Comparison of ENCODE assay signal across 19 cellular contexts in the genomic region with DNA sequence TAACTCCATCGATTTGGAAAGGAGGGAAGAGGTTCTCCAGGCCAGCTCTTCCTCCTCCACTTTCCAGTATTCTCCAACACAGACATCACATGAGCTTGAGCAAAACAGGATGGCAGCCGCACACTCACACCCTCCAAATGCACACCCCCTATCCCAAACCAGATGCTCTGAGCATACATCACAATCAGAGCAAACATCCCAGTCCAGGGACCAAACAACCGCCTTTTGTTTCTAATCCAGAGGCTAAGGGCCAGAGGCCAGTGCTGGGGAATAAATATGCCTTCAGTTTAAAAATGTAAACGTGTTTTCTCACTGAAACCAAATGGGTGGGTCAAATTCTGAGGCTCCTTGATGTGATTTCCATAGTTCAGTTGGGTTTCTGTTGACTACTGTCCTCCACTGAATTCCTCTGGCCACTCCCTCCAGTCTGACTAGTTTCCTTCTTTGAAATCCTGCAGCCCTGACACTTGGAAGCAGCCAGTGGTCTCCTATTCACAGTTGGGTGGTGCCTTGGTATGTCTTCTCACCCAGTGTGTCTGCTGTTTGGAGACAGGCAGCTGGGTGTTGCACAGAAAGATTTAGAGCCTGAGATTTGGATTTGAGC. TPM values are rescaled to one million over a fixed set of nuclear protein-coding genes. Genes with fewer than 3 reads are reported as not detected.
DNase-seq lines count a peak whose midpoint lies in the region; ATAC-seq and TF ChIP-seq lines count a peak whose summit lies in the region.
"Had no signal": no experiment of that assay in that cellular context is flagged by ENCODE, and none has a peak within 500 bp of the region (broad histone marks: within the 10 kb centered on the region; RNA-seq: fewer than 3 reads in every experiment).

No MANE protein-coding gene starts in this region.

- 23 to 30% methylated on average over 4 of the region's 4 CpGs for WGBS in tibial nerve, 2 donors

- H3K27ac ChIP-seq in tibial nerve: peak overlapping the region; percentile 5 to 78 (median 34)
- H3K27ac ChIP-seq: C4-2B, epithelial cell of prostate, PC-9, thoracic aorta had no signal

- DNase-seq in amygdala (lab: John Stamatoyannopoulos, UW) (peak in 38 of 56 donors; percentile 7 to 85 (median 50)), glomerular visceral epithelial cell (ENCODE audit: extremely low spot score) (peak; percentile 63), myocyte (ENCODE audit: low read depth) (peak; percentile 44), tibial nerve (ENCODE audit: low spot score in 2 of 2) (no peak), OCI-M1 (lab: John Stamatoyannopoulos, UW) (no peak), NCI-H345 (lab: John Stamatoyannopoulos, UW) (no peak)
- DNase-seq: activated CD4-positive, CD25-positive, alpha-beta regulatory T cell; activated CD8-positive, alpha-beta memory T cell treated with anti-CD3 and anti-CD28 coated beads, Interleukin-2, amount 10 ng/mL, durations not matched to agents 7 days and 5 days; Karpas-422; mesendoderm; NCI-H146; NCI-H510A treated with DMSO at 0.1 percent for 48 hours; PC-9 had no signal

- peak in 1 of 2 donors; percentile 5 for TF ChIP-seq EP300 in tibial nerve (IDR thresholded peaks at IDR 0.05)

- no peaks in the 10 kb centered on the region for H3K36me3 ChIP-seq in tibial nerve
- H3K36me3 ChIP-seq: thoracic aorta had no signal

- TF ChIP-seq POLR2A in tibial nerve (IDR thresholded peaks at IDR 0.05): no peak

- peaks cover 0 to 26% (median 11%) of the 10 kb centered on the region in 4 donors for H3K4me1 ChIP-seq in tibial nerve

- H3K27me3 ChIP-seq in tibial nerve: no peaks in the 10 kb centered on the region

- H3K9me3 ChIP-seq in tibial nerve: peaks cover 0 to 9% (median 0%) of the 10 kb centered on the region in 4 donors
- H3K9me3 ChIP-seq: thoracic aorta had no signal

- TF ChIP-seq CTCF in tibial nerve (IDR thresholded peaks at IDR 0.05): no peak

- no peak overlapping the region for H3K4me3 ChIP-seq in tibial nerve
- H3K4me3 ChIP-seq: PC-9, thoracic aorta had no signal

- no peak for ATAC-seq in HG03432 (IDR thresholded peaks at IDR 0.05; ENCODE audit: unreplicated experiment)
- no peak for ATAC-seq in HG02938 (IDR thresholded peaks at IDR 0.05; ENCODE audit: unreplicated experiment)
- ATAC-seq: activated CD8-positive, alpha-beta memory T cell treated with anti-CD3 and anti-CD28 coated beads, Interleukin-2, amount 10 ng/mL, durations not matched to agents 7 days and 5 days; activated naive CD4-positive, alpha-beta T cell treated with anti-CD3 and anti-CD28 coated beads, Interleukin-2, amount 50 U/mL, for 72 hours had no signal

RNA-seq across cellular contexts. Expression of a gene that starts 19.2 kb away (rescaled TPM):
- total RNA-seq in myocyte (149 and 193 TPM in 2 replicates), tibial nerve (100 to 1,000 TPM; 349 to 553 (median 488) TPM)
- polyA plus RNA-seq in myocyte (2012): 797 TPM

RNA-seq across cellular contexts. Expression of a gene that starts 37.0 kb away (rescaled TPM):
- total RNA-seq in myocyte (8.7 and 11.9 TPM in 2 replicates), tibial nerve (10 to 100 TPM in 3 of 4 donors, 1 to 10 TPM in 1; 4.4 to 27.3 (median 16.2) TPM)
- polyA plus RNA-seq in myocyte (2012): 17.5 TPM

Comparison
In these comparisons a context has a peak if more than half of its experiments do, and no peak if none do; other contexts are left out.
1. DNase-seq: peak in amygdala (38 of 56), glomerular visceral epithelial cell (single experiment) and myocyte (single experiment); none in tibial nerve (0 of 2), OCI-M1 (single experiment) and NCI-H345 (single experiment).